Comparison of ENCODE assay signal across 15 cellular contexts in the genomic region with DNA sequence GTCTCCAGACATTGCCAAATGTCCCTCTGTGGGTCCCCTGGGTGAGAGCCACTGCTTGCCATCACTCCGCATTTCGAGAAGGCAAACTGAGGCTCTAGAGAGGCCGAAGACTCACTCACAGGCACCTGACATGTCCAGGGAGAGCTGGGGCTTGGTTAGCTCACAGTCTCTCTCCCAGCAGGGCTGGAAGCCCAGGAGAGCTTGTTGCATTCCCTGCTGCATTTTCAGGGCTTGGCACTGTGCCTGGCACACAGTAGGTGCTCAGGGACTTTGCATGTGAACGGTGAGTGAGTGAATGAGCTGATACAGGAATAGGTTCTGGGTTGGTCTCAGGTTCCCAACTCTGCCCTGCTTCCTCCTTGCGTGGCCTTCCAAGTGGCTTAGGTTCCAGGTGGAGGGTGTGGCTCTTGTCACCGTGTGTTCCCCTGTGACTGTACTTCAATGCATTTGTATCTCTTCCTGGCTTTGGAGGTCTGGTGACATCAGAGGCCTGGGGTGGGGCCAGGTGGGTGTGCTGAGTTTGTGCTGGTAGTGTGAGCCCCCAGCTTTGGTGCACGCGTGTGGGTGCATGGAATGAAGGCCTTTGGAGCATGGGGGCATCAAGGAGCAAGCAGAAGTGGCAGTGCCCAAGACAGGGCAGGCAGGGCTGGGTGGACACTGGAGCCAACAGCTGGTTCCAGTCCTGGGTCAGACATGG. TPM values are rescaled to one million over a fixed set of nuclear protein-coding genes. Genes with fewer than 3 reads are reported as not detected.
DNase-seq lines count a peak whose midpoint lies in the region; ATAC-seq, FAIRE-seq and TF ChIP-seq lines count a peak whose summit lies in the region.
"Had no signal": no experiment of that assay in that cellular context is flagged by ENCODE, and none has a peak within 500 bp of the region (broad histone marks: within the 10 kb centered on the region; RNA-seq: fewer than 3 reads in every experiment).

No MANE protein-coding gene starts in this region.

- H3K36me3 ChIP-seq in upper lobe of right lung = no peaks in the 10 kb centered on the region
- H3K36me3 ChIP-seq: SJSA1 had no signal

- H3K27me3 ChIP-seq in upper lobe of right lung = no peaks in the 10 kb centered on the region
- H3K27me3 ChIP-seq in CD4-positive, alpha-beta T cell (ENCODE audit: control insufficient read depth, insufficient read depth, low read length) = no peaks in the 10 kb centered on the region
- H3K27me3 ChIP-seq: SJSA1 had no signal

- intact Hi-C loops in Right ventricle myocardium superior (cut with DNase I) (no loop called here), cardiac septum (cut with DNase I) (loop anchor here (10.0 kb wide), 1 partner anchor 288 kb away; no protein-coding TSS in a partner anchor), upper lobe of right lung (cut with DNase I) (no loop called here)
- intact Hi-C loops in CD4-positive, alpha-beta T cell (cut with DNase I, micrococcal nuclease) = no loop called here

- H3K4me1 ChIP-seq in upper lobe of right lung = no peaks in the 10 kb centered on the region

- no peaks in the 10 kb centered on the region for H3K9me3 ChIP-seq in upper lobe of right lung
- H3K9me3 ChIP-seq in CD4-positive, alpha-beta T cell (ENCODE audit: control insufficient read depth, low read length) = no peaks in the 10 kb centered on the region

- TF ChIP-seq CTCF in upper lobe of right lung (IDR thresholded peaks at IDR 0.05) = no peak
- no peak for TF ChIP-seq CTCF in CD4-positive, alpha-beta T cell (IDR thresholded peaks at IDR 0.05)

- no peak overlapping the region for H3K4me3 Mint-ChIP-seq in CD4-positive, alpha-beta T cell
- H3K4me3 Mint-ChIP-seq in T-helper 2 cell treated with Interferon-gamma antibody and Interleukin-4, amounts not matched to agents 5 μg/mL and 100 μg/mL, for 36 hours = no peak overlapping the region

- no peaks in the 10 kb centered on the region for H3K9me3 Mint-ChIP-seq in CD4-positive, alpha-beta T cell
- H3K9me3 Mint-ChIP-seq in T-helper 2 cell treated with Interferon-gamma antibody and Interleukin-4, amounts not matched to agents 5 μg/mL and 100 μg/mL, for 36 hours = peaks cover 18% of the 10 kb centered on the region

- DNase-seq in Right ventricle myocardium superior (peak; percentile 22), cardiac septum (ENCODE audit: low spot score) (no peak), SW480 (ENCODE audit: low spot score) (peak; percentile 79), mesenteric fat pad (ENCODE audit: low spot score) (peak; percentile 75), upper lobe of right lung (peak; percentile 47), RCC 7860 (ENCODE audit: low spot score) (no peak)
- no peak for DNase-seq in CD4-positive, alpha-beta T cell
- no peak for DNase-seq in T-helper 2 cell treated with Interferon-gamma antibody and Interleukin-4, amounts not matched to agents 5 μg/mL and 100 μg/mL, for 36 hours (ENCODE audit: low spot score)
- DNase-seq: NCI-H1436 treated with DMSO at 0.1 percent for 48 hours, NCI-H2081, NCI-H524, RPMI8226 had no signal

- peaks cover 10% of the 10 kb centered on the region for H3K4me1 Mint-ChIP-seq in CD4-positive, alpha-beta T cell (ENCODE audit: low read depth)
- H3K4me1 Mint-ChIP-seq in T-helper 2 cell treated with Interferon-gamma antibody and Interleukin-4, amounts not matched to agents 5 μg/mL and 100 μg/mL, for 36 hours (ENCODE audit: low read depth) = no peaks in the 10 kb centered on the region

- ATAC-seq in Right ventricle myocardium superior (ENCODE audit: poor library complexity) = no peak
- ATAC-seq in upper lobe of right lung = peak; percentile 16
- ATAC-seq in CD4-positive, alpha-beta T cell (ENCODE audit: poor library complexity) = no peak

- H3K27ac Mint-ChIP-seq in CD4-positive, alpha-beta T cell = no peak overlapping the region
- H3K27ac Mint-ChIP-seq in T-helper 2 cell treated with Interferon-gamma antibody and Interleukin-4, amounts not matched to agents 5 μg/mL and 100 μg/mL, for 36 hours = no peak overlapping the region

- H3K27ac ChIP-seq in upper lobe of right lung = no peak overlapping the region
- no peak overlapping the region for H3K27ac ChIP-seq in CD4-positive, alpha-beta T cell (ENCODE audit: low read depth, low read length)
- H3K27ac ChIP-seq: SJSA1 had no signal

- POLR2A ChIA-PET in CD4-positive, alpha-beta T cell (lab: Charles Lee) = no interaction called here

- no peak for FAIRE-seq in RCC 7860 (lab: Jason Lieb, UNC)

- H3K4me3 ChIP-seq in upper lobe of right lung = no peak overlapping the region
- H3K4me3 ChIP-seq: SJSA1 had no signal

- CTCF ChIA-PET in CD4-positive, alpha-beta T cell (lab: Charles Lee) = no interaction called here

- no peaks in the 10 kb centered on the region for H3K36me3 Mint-ChIP-seq in CD4-positive, alpha-beta T cell (ENCODE audit: low read depth)
- H3K36me3 Mint-ChIP-seq in T-helper 2 cell treated with Interferon-gamma antibody and Interleukin-4, amounts not matched to agents 5 μg/mL and 100 μg/mL, for 36 hours (ENCODE audit: low read depth) = peaks cover 2% of the 10 kb centered on the region

- H3K27me3 Mint-ChIP-seq in CD4-positive, alpha-beta T cell = no peaks in the 10 kb centered on the region
- no peaks in the 10 kb centered on the region for H3K27me3 Mint-ChIP-seq in T-helper 2 cell treated with Interferon-gamma antibody and Interleukin-4, amounts not matched to agents 5 μg/mL and 100 μg/mL, for 36 hours (ENCODE audit: low read depth)

RNA-seq across cellular contexts. Expression of gene SMIM38, which starts 18.4 kb away (rescaled TPM):
- not detected for total RNA-seq in Right ventricle myocardium superior
- total RNA-seq in cardiac septum = 0.19 TPM
- total RNA-seq in mesenteric fat pad = 0.29 TPM
- not detected for total RNA-seq in upper lobe of right lung
- under 1 TPM; 0.08 to 0.30 TPM for total RNA-seq in CD4-positive, alpha-beta T cell
- total RNA-seq: H4, HT-29 had no signal

Comparison
In these comparisons a context has a peak if more than half of its experiments do, and no peak if none do; other contexts are left out.
1. DNase-seq: peak in Right ventricle myocardium superior (single experiment), SW480 (single experiment), mesenteric fat pad (single experiment) and upper lobe of right lung (single experiment); none in cardiac septum (single experiment), CD4-positive, alpha-beta T cell (0 of 10), RCC 7860 (single experiment) and T-helper 2 cell treated with Interferon-gamma antibody and Interleukin-4, amounts not matched to agents 5 μg/mL and 100 μg/mL, for 36 hours (single experiment).